ENCODE assay signal across 11 cellular contexts in genomic region chr13:84607614-84608013, GRCh38.
DNase-seq lines count a peak whose midpoint lies in the region; FAIRE-seq and TF ChIP-seq lines count a peak whose summit lies in the region.
"Had no signal": no experiment of that assay in that cellular context is flagged by ENCODE, and none has a peak within 500 bp of the region (broad histone marks: within the 10 kb centered on the region; RNA-seq: fewer than 3 reads in every experiment).

No MANE protein-coding gene starts in this region.

- H3K9me3 ChIP-seq in AG04450 (ENCODE audit: control insufficient read depth, insufficient read depth, low read length) (no peaks in the 10 kb centered on the region), hepatocyte (ENCODE audit: low read depth) (no peaks in the 10 kb centered on the region), neuronal stem cell (replicated peaks in 1 of 2; ENCODE audit: control insufficient read depth in 2 of 2, insufficient read depth in 1 of 2, low read depth in 1 of 2, low read length in 2 of 2) (no peaks in the 10 kb centered on the region)
- H3K9me3 ChIP-seq: BE2C had no signal

- DNase-seq in AG04450 (ENCODE audit: low read depth, low spot score) (peak; percentile 50), HS-5 (ENCODE audit: low read depth) (peak; percentile 20), astrocyte of the spinal cord (ENCODE audit: low read depth, low spot score) (peak; percentile 91), iris pigment epithelial cell (ENCODE audit: low read depth) (peak; percentile 80), hepatocyte (ENCODE audit: low spot score) (no peak), HTR-8/SVneo (ENCODE audit: insufficient read length, low spot score) (no peak), neuronal stem cell (ENCODE audit: low spot score) (no peak), OCI-M1 (lab: John Stamatoyannopoulos, UW) (no peak)
- DNase-seq: BE2C; effector memory CD8-positive, alpha-beta T cell; small intestine had no signal

- H3K4me2 ChIP-seq in hepatocyte (no peak overlapping the region), neuronal stem cell (ENCODE audit: insufficient read depth, low read length, poor library complexity, severe bottlenecking) (no peak overlapping the region)

- H3K27me3 ChIP-seq in AG04450 (ENCODE audit: control insufficient read depth, insufficient read depth, low read length) (no peaks in the 10 kb centered on the region), hepatocyte (no peaks in the 10 kb centered on the region), neuronal stem cell (ENCODE audit: control insufficient read depth in 3 of 3, insufficient read depth in 3 of 3, low read depth in 1 of 3, low read length in 3 of 3) (no peaks in the 10 kb centered on the region)
- H3K27me3 ChIP-seq: BE2C had no signal

- H4K8ac ChIP-seq in neuronal stem cell (ENCODE audit: low read depth, low read length), result no peak overlapping the region

- H3K18ac ChIP-seq in neuronal stem cell (ENCODE audit: low read length), result no peak overlapping the region

- no peaks in the 10 kb centered on the region for H3K4me1 ChIP-seq in hepatocyte (ENCODE audit: insufficient read depth)
- no peaks in the 10 kb centered on the region for H3K4me1 ChIP-seq in neuronal stem cell (ENCODE audit: control insufficient read depth in 2 of 2, insufficient read depth in 1 of 2, low read depth in 1 of 2, low read length in 2 of 2)

- H3K79me2 ChIP-seq in hepatocyte, result no peaks in the 10 kb centered on the region

- H4K20me1 ChIP-seq in hepatocyte (ENCODE audit: insufficient read depth, poor library complexity, severe bottlenecking), result no peaks in the 10 kb centered on the region

- H2BK5ac ChIP-seq in neuronal stem cell (ENCODE audit: low read length), result no peak overlapping the region

- no peak overlapping the region for H3K23ac ChIP-seq in neuronal stem cell (ENCODE audit: low read depth, low read length, poor library complexity)

- H3K36me3 ChIP-seq in hepatocyte (replicated peaks; ENCODE audit: insufficient read depth, low read depth) (no peaks in the 10 kb centered on the region), neuronal stem cell (replicated peaks in 1 of 2; ENCODE audit: control insufficient read depth in 2 of 2, insufficient read depth in 2 of 2, low read length in 2 of 2) (no peaks in the 10 kb centered on the region)
- H3K36me3 ChIP-seq: BE2C had no signal

- CTCF ChIA-PET in AG04450 (lab: Charles Lee), result interaction anchor here (0.6 to 1.5 kb wide), 2 partner anchors 10 to 33 kb away, joined by 3 to 6 read pairs; no protein-coding TSS in a partner anchor

- POLR2A ChIA-PET in AG04450 (lab: Yijun Ruan, JAX), result no interaction called here

- no peak overlapping the region for H2BK120ac ChIP-seq in neuronal stem cell (ENCODE audit: low read depth, low read length)

- no peaks in the 10 kb centered on the region for H3K9me2 ChIP-seq in hepatocyte (replicated peaks; ENCODE audit: insufficient read depth)

- H3K14ac ChIP-seq in neuronal stem cell (ENCODE audit: low read length), result no peak overlapping the region

- TF ChIP-seq CTCF in AG04450 (IDR thresholded peaks at IDR 0.05; ENCODE audit: low read depth, low read length) (no peak), astrocyte of the spinal cord (IDR thresholded peaks at IDR 0.05; ENCODE audit: low read depth, low read length) (no peak), hepatocyte (IDR thresholded peaks at IDR 0.05; ENCODE audit: poor library complexity) (no peak)

- H2BK15ac ChIP-seq in neuronal stem cell (ENCODE audit: low read length), result no peak overlapping the region

- H4K91ac ChIP-seq in neuronal stem cell (ENCODE audit: low read depth, low read length, poor library complexity), result no peak overlapping the region

- H2AFZ ChIP-seq in hepatocyte (no peak overlapping the region), neuronal stem cell (ENCODE audit: low read length) (no peak overlapping the region)

- H2BK12ac ChIP-seq in neuronal stem cell (ENCODE audit: low read length), result no peak overlapping the region

- no peak overlapping the region for H3K27ac ChIP-seq in AG04450 (ENCODE audit: low read depth, low read length)
- H3K27ac ChIP-seq in hepatocyte, result no peak overlapping the region
- H3K27ac ChIP-seq in neuronal stem cell (replicated peaks; ENCODE audit: low read length), result no peak overlapping the region

- no peaks in the 10 kb centered on the region for H3K79me1 ChIP-seq in neuronal stem cell (ENCODE audit: low read depth, low read length)

- in situ Hi-C loops in astrocyte of the spinal cord (cut with HindIII; ENCODE audit: low sequenced_read_pairs), result no loop called here

- H3K9ac ChIP-seq in neuronal stem cell (ENCODE audit: low read depth, low read length, poor library complexity), result no peak overlapping the region

- no peak overlapping the region for H3K4ac ChIP-seq in neuronal stem cell (ENCODE audit: low read length)

- H2AK5ac ChIP-seq in neuronal stem cell (ENCODE audit: low read depth, low read length), result no peak overlapping the region

- no peak for FAIRE-seq in HTR-8/SVneo (lab: Jason Lieb, UNC)
- FAIRE-seq: small intestine had no signal

- whole genome bisulfite sequencing in hepatocyte (ENCODE audit: low lambda C conversion rate, missing lambda C conversion rate), result 41% methylated on average over 2 of the region's 2 CpGs
- WGBS in neuronal stem cell (ENCODE audit: extremely low coverage in 2 of 2, insufficient read length in 2 of 2, insufficient replicate concordance in 1 of 2), 2 donors, result no CpG with 5 or more reads among the region's 2 CpGs

- H3K4me3 ChIP-seq in AG04450 (ENCODE audit: low read depth, low read length), result no peak overlapping the region
- no peak overlapping the region for H3K4me3 ChIP-seq in astrocyte of the spinal cord (ENCODE audit: low read depth, low read length)
- no peak overlapping the region for H3K4me3 ChIP-seq in hepatocyte
- no peak overlapping the region for H3K4me3 ChIP-seq in neuronal stem cell (ENCODE audit: low read length in 2 of 2)

Comparison
In these comparisons a context has a peak if more than half of its experiments do, and no peak if none do; other contexts are left out.
1. DNase-seq: peak in AG04450 (single experiment), HS-5 (single experiment), astrocyte of the spinal cord (single experiment) and iris pigment epithelial cell (single experiment); none in hepatocyte (single experiment), HTR-8/SVneo (single experiment), neuronal stem cell (single experiment) and OCI-M1 (single experiment).